31 cellular contexts compared by ENCODE assay signal in the genomic region with DNA sequence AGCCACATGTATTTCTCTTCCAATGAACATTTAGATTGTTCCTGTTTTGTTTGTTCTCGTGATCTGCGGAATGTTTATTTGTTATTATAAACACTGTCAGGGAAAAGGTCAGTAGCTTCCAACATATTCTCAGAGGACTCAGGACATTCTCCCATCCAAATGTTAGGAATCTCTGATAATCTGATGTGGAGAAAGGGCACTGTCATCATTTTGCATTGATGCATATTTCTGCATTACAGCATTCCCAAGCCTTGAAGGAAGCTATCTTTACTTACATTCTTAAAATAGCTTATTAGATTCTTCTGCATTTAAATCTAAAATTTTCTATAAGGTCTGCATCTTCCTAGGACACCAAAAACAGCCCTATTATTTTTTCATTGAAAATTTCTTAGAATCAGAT.
"Had no signal": no experiment of that assay in that cellular context is flagged by ENCODE, and none has a peak within 500 bp of the region (broad histone marks: within the 10 kb centered on the region; RNA-seq: fewer than 3 reads in every experiment).

No MANE protein-coding gene starts in this region.

- H3K4me1 ChIP-seq: adrenal gland had no signal

- H3K36me3 ChIP-seq: adrenal gland, cardiac muscle cell had no signal

- H3K4me3 ChIP-seq: adrenal gland, cardiac muscle cell had no signal

- H3K27me3 ChIP-seq: adrenal gland, cardiac muscle cell had no signal

- H3K9me3 ChIP-seq: adrenal gland had no signal

- DNase-seq: activated B cell treated with CpG ODN at 0.5 μM for 24 hours; activated CD4-positive, alpha-beta T cell treated with anti-CD3 and anti-CD28 coated beads for 36 hours; activated CD4-positive, alpha-beta T cell treated with anti-CD3 and anti-CD28 coated beads for 48 hours; activated CD4-positive, alpha-beta T cell treated with anti-CD3 and anti-CD28 coated beads, Interleukin-2, amount 10 ng/mL, durations not matched to agents 7 days and 5 days; activated CD4-positive, alpha-beta T cell treated with anti-CD3 and anti-CD28 coated beads, Interleukin-2, amount 50 U/mL, for 48 hours; activated CD4-positive, CD25-positive, alpha-beta regulatory T cell treated with anti-CD3 and anti-CD28 coated beads, Interleukin-2, amount 50 U/mL, for 72 hours; activated CD8-positive, alpha-beta memory T cell treated with anti-CD3 and anti-CD28 coated beads, Interleukin-2, amount 50 U/mL, for 4 hours; activated CD8-positive, alpha-beta T cell treated with anti-CD3 and anti-CD28 coated beads for 36 hours; activated effector memory CD4-positive, alpha-beta T cell treated with anti-CD3 and anti-CD28 coated beads, Interleukin-2, amount 50 U/mL, for 16 hours; activated gamma-delta T cell treated with Interleukin-2 at 50 U/mL for 16 hours; activated naive CD4-positive, alpha-beta T cell; activated naive CD4-positive, alpha-beta T cell treated with anti-CD3 and anti-CD28 coated beads for 36 hours; activated naive CD4-positive, alpha-beta T cell treated with anti-CD3 and anti-CD28 coated beads, Interleukin-2, amount 50 U/mL, for 16 hours; activated naive CD8-positive, alpha-beta T cell treated with anti-CD3 and anti-CD28 coated beads for 36 hours; activated T-cell treated with anti-CD3 and anti-CD28 coated beads for 4 hours; activated T-cell treated with anti-CD3 and anti-CD28 coated beads, Interleukin-2, amount 50 U/mL, for 1 hour; activated T-cell treated with anti-CD3 and anti-CD28 coated beads, Interleukin-2, amount 50 U/mL, for 4 hours; activated T-cell treated with anti-CD3 and anti-CD28 coated beads, Interleukin-2, amount 50 U/mL, for 72 hours; adrenal gland; amniotic stem cell; aorta; central memory CD4-positive, alpha-beta T cell; T-helper 1 cell; T-helper 2 cell; T-helper 9 cell had no signal

- H3K27ac ChIP-seq: adrenal gland, cardiac muscle cell, VCaP had no signal

- ATAC-seq: activated CD4-positive, alpha-beta T cell treated with anti-CD3 and anti-CD28 coated beads for 36 hours; activated CD8-positive, alpha-beta T cell treated with anti-CD3 and anti-CD28 coated beads for 36 hours; activated naive CD4-positive, alpha-beta T cell treated with anti-CD3 and anti-CD28 coated beads, Interleukin-2, amount 50 U/mL, for 72 hours; activated T-cell treated with anti-CD3 and anti-CD28 coated beads, Interleukin-2, amount 50 U/mL, for 4 hours; activated T-cell treated with anti-CD3 and anti-CD28 coated beads, Interleukin-2, amount 50 U/mL, for 72 hours; activated T-helper 17 cell treated with anti-CD3 and anti-CD28 coated beads, Interleukin-2, amount 50 U/mL, for 72 hours had no signal

- FAIRE-seq: bronchial epithelial cell, TTC549 had no signal
